8 cellular contexts compared by ENCODE assay signal in the genomic region with DNA sequence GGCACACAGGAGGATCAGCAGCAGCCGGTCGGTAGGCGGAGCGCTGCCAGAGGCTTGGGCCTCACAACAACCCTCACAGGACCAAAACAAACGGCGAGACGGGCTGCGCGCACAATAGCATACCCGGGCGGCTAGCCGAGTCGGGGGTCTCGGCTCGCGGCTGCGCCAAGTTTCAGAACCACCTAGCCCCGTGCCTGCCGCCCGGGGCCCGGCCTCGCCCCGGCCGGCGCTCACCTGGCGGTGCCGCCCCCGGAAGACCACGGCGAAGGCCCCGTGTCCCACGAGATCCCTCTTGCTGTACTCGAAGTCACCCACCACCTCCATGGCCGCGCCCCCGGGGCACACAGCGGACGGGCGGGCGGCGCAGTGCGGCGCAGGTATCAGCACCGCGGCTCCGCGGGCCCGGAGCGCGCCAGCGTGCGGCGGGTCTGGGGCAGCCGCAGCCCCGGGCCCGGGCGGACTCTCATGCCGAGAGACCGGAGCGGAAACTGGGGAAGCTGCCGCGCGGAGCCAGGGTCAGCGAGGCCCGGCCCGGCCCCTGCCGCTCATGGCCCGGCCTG. TPM values are rescaled to one million over a fixed set of nuclear protein-coding genes. Genes with fewer than 3 reads are reported as not detected.
DNase-seq lines count a peak whose midpoint lies in the region; ATAC-seq and TF ChIP-seq lines count a peak whose summit lies in the region.

No MANE protein-coding gene starts in this region.

- no peaks in the 10 kb centered on the region for H3K36me3 Mint-ChIP-seq in natural killer cell treated with Interleukin-12 subunit alpha and Interleukin-12 subunit beta and Interleukin-15 and Interleukin-18, amount 100 ng/mL, for 72 hours

- H3K4me1 Mint-ChIP-seq in natural killer cell treated with Interleukin-12 subunit alpha and Interleukin-12 subunit beta and Interleukin-15 and Interleukin-18, amount 100 ng/mL, for 72 hours (ENCODE audit: low read depth in 2 of 2): peaks cover 0 to 7% of the 10 kb centered on the region in 2 donors

- H3K27me3 ChIP-seq in foreskin keratinocyte (no peaks in the 10 kb centered on the region), stomach smooth muscle (ENCODE audit: control insufficient read depth in 1 of 2, insufficient read depth in 2 of 2, low read length in 2 of 2) (no peaks in the 10 kb centered on the region)

- H3K27ac Mint-ChIP-seq in natural killer cell treated with Interleukin-12 subunit alpha and Interleukin-12 subunit beta and Interleukin-15 and Interleukin-18, amount 100 ng/mL, for 72 hours: no peak overlapping the region

- H3K9ac ChIP-seq in stomach smooth muscle (ENCODE audit: low read length in 2 of 2): peak overlapping the region; percentile 80 to 83

- peak overlapping the region; percentile 86 to 87 for H3K4me3 ChIP-seq in stomach smooth muscle (ENCODE audit: low read length in 2 of 2)

- peak overlapping the region; percentile 81 for H3K4me3 Mint-ChIP-seq in natural killer cell treated with Interleukin-12 subunit alpha and Interleukin-12 subunit beta and Interleukin-15 and Interleukin-18, amount 100 ng/mL, for 72 hours

- H3K9me3 ChIP-seq in stomach smooth muscle (ENCODE audit: control insufficient read depth in 2 of 2, low read length in 2 of 2): no peaks in the 10 kb centered on the region

- H3K27ac ChIP-seq in foreskin keratinocyte: peak overlapping the region; percentile 53
- peak overlapping the region; percentile 67 for H3K27ac ChIP-seq in stomach smooth muscle (ENCODE audit: low read length)

- peaks cover 5% of the 10 kb centered on the region for H3K4me1 ChIP-seq in foreskin keratinocyte
- peaks cover 10% of the 10 kb centered on the region for H3K4me1 ChIP-seq in stomach smooth muscle (ENCODE audit: control insufficient read depth, insufficient read depth, low read length)

- no peaks in the 10 kb centered on the region for H3K9me3 Mint-ChIP-seq in natural killer cell treated with Interleukin-12 subunit alpha and Interleukin-12 subunit beta and Interleukin-15 and Interleukin-18, amount 100 ng/mL, for 72 hours

- ATAC-seq in HG03280 (IDR thresholded peaks at IDR 0.05; ENCODE audit: unreplicated experiment): peak; percentile 44
- peak; percentile 71 for ATAC-seq in foreskin keratinocyte
- ATAC-seq in natural killer cell treated with Interleukin-12 subunit alpha and Interleukin-12 subunit beta and Interleukin-15 and Interleukin-18, amount 100 ng/mL, for 72 hours: peak; percentile 79
- no peak for ATAC-seq in HG02981 (IDR thresholded peaks at IDR 0.05; ENCODE audit: unreplicated experiment)

- no peaks in the 10 kb centered on the region for H3K27me3 Mint-ChIP-seq in natural killer cell treated with Interleukin-12 subunit alpha and Interleukin-12 subunit beta and Interleukin-15 and Interleukin-18, amount 100 ng/mL, for 72 hours

- DNase-seq in GM13977 (ENCODE audit: low spot score): peak; percentile 68
- peak; percentile 43 for DNase-seq in RPMI7951 (ENCODE audit: low read depth)
- peak; percentile 82 for DNase-seq in activated effector memory CD4-positive, alpha-beta T cell treated with anti-CD3 and anti-CD28 coated beads, Interleukin-2, amount 50 U/mL, for 16 hours
- peak; percentile 30 to 58 for DNase-seq in foreskin keratinocyte
- DNase-seq in natural killer cell treated with Interleukin-12 subunit alpha and Interleukin-12 subunit beta and Interleukin-15 and Interleukin-18, amount 100 ng/mL, for 72 hours (ENCODE audit: low spot score): peak; percentile 66

- in situ Hi-C loops in GM13977 (cut with MboI; ENCODE audit: low pct_unique_long_range_greater_than_20kb, low sequenced_read_pairs, unreplicated experiment): loop anchor here (10.0 kb wide), 1 partner anchor 62 kb away; no protein-coding TSS in a partner anchor

- no peak for TF ChIP-seq CTCF in GM13977 (IDR thresholded peaks at IDR 0.05; ENCODE audit: extremely low read depth, insufficient read depth, missing control alignments)
- TF ChIP-seq CTCF in foreskin keratinocyte (conservative IDR thresholded peaks at IDR 0.05): peak; percentile 46

- peaks cover 0 to 3% of the 10 kb centered on the region in 2 donors for H3K36me3 ChIP-seq in stomach smooth muscle (ENCODE audit: control insufficient read depth in 2 of 2, insufficient read depth in 2 of 2, low read length in 2 of 2)

RNA-seq across cellular contexts. Expression of gene ULK2, which starts 0.6 kb away (rescaled TPM):
- total RNA-seq in RPMI7951 (2014; rRNA removed; shearing (Covaris generic)): 11.3 and 16.1 TPM in 2 replicates
- total RNA-seq in foreskin keratinocyte: 11.2 and 12.4 TPM in 2 replicates
- polyA plus RNA-seq in foreskin keratinocyte: 3.3 and 3.5 TPM in 2 replicates
- total RNA-seq in natural killer cell treated with Interleukin-12 subunit alpha and Interleukin-12 subunit beta and Interleukin-15 and Interleukin-18, amount 100 ng/mL, for 72 hours: 1 to 10 TPM; 7.5 to 8.6 TPM
